In the genomic region with DNA sequence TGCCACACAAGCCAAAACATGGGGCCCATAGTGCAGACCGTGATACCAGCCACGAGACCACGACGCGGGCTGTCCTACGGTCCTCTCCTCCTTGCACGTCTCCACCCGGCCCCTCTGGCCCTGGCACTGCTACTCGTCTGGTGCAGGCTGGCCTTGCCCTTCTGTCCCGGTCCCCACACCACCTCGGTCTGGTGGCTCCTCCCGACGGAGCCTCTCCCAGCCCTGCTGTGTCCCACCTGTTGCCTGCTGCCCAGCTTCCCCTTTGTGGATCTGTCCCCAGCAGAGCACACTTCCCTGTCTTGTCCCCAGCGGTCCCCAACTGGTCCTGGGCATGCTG, we compare ENCODE assay signal across 27 cellular contexts.
"Had no signal": no experiment of that assay in that cellular context is flagged by ENCODE, and none has a peak within 500 bp of the region (broad histone marks: within the 10 kb centered on the region; RNA-seq: fewer than 3 reads in every experiment).

No MANE protein-coding gene starts in this region.

- H3K4me3 ChIP-seq: ascending aorta, breast epithelium, cardiac muscle cell, colonic mucosa, heart right ventricle had no signal

- H3K4me1 Mint-ChIP-seq: activated CD4-positive, alpha-beta memory T cell treated with anti-CD3 and anti-CD28 coated beads, Interleukin-2, amount 10 ng/mL, durations not matched to agents 7 days and 5 days; activated CD4-positive, alpha-beta T cell treated with anti-CD3 and anti-CD28 coated beads, Interleukin-2, amount 10 ng/mL, durations not matched to agents 7 days and 5 days; activated naive CD4-positive, alpha-beta T cell treated with anti-CD3 and anti-CD28 coated beads, Interleukin-2, amount 10 ng/mL, durations not matched to agents 7 days and 5 days; activated naive CD8-positive, alpha-beta T cell treated with anti-CD3 and anti-CD28 coated beads, Interleukin-2, amount 10 ng/mL, durations not matched to agents 7 days and 5 days had no signal

- H3K36me3 Mint-ChIP-seq: activated naive CD4-positive, alpha-beta T cell treated with anti-CD3 and anti-CD28 coated beads, Interleukin-2, amount 10 ng/mL, durations not matched to agents 7 days and 5 days; activated naive CD4-positive, alpha-beta T cell treated with anti-CD3 and anti-CD28 coated beads, Interleukin-2, amount 50 U/mL, for 72 hours; activated naive CD8-positive, alpha-beta T cell treated with anti-CD3 and anti-CD28 coated beads, Interleukin-2, amount 10 ng/mL, durations not matched to agents 7 days and 5 days; brain had no signal

- H3K36me3 ChIP-seq: ascending aorta, breast epithelium, cardiac muscle cell, colonic mucosa, heart right ventricle had no signal

- H3K4me1 ChIP-seq: ascending aorta, breast epithelium, colonic mucosa, heart right ventricle had no signal

- ATAC-seq: activated naive CD4-positive, alpha-beta T cell treated with anti-CD3 and anti-CD28 coated beads, Interleukin-2, amount 50 U/mL, for 72 hours; activated T-cell treated with anti-CD3 and anti-CD28 coated beads, Interleukin-2, amount 50 U/mL, for 72 hours; esophagus mucosa; heart right ventricle had no signal

- H3K27me3 ChIP-seq: ascending aorta, breast epithelium, cardiac muscle cell, colonic mucosa, heart right ventricle had no signal

- H3K27me3 Mint-ChIP-seq: activated CD4-positive, alpha-beta memory T cell treated with anti-CD3 and anti-CD28 coated beads, Interleukin-2, amount 10 ng/mL, durations not matched to agents 7 days and 5 days; activated CD4-positive, alpha-beta T cell treated with anti-CD3 and anti-CD28 coated beads, Interleukin-2, amount 10 ng/mL, durations not matched to agents 7 days and 5 days; activated naive CD4-positive, alpha-beta T cell treated with anti-CD3 and anti-CD28 coated beads, Interleukin-2, amount 10 ng/mL, durations not matched to agents 7 days and 5 days; activated naive CD8-positive, alpha-beta T cell treated with anti-CD3 and anti-CD28 coated beads, Interleukin-2, amount 10 ng/mL, durations not matched to agents 7 days and 5 days; activated T-cell treated with anti-CD3 and anti-CD28 coated beads, Interleukin-2, amount 50 U/mL, for 24 hours; brain had no signal

- H3K9me3 ChIP-seq: ascending aorta, breast epithelium, colonic mucosa, heart right ventricle had no signal

- H3K4me3 Mint-ChIP-seq: activated CD4-positive, alpha-beta memory T cell treated with anti-CD3 and anti-CD28 coated beads, Interleukin-2, amount 10 ng/mL, durations not matched to agents 7 days and 5 days; activated CD4-positive, alpha-beta T cell treated with anti-CD3 and anti-CD28 coated beads, Interleukin-2, amount 10 ng/mL, durations not matched to agents 7 days and 5 days; activated naive CD4-positive, alpha-beta T cell treated with anti-CD3 and anti-CD28 coated beads, Interleukin-2, amount 10 ng/mL, durations not matched to agents 7 days and 5 days; activated naive CD8-positive, alpha-beta T cell treated with anti-CD3 and anti-CD28 coated beads, Interleukin-2, amount 10 ng/mL, durations not matched to agents 7 days and 5 days; activated T-cell treated with anti-CD3 and anti-CD28 coated beads, Interleukin-2, amount 50 U/mL, for 24 hours; activated T-cell treated with anti-CD3 and anti-CD28 coated beads, Interleukin-2, amount 50 U/mL, for 72 hours; brain had no signal

- H3K27ac ChIP-seq: ascending aorta, breast epithelium, cardiac muscle cell, colonic mucosa, heart right ventricle had no signal

- H3K27ac Mint-ChIP-seq: activated CD4-positive, alpha-beta memory T cell treated with anti-CD3 and anti-CD28 coated beads, Interleukin-2, amount 10 ng/mL, durations not matched to agents 7 days and 5 days; activated naive CD4-positive, alpha-beta T cell treated with anti-CD3 and anti-CD28 coated beads, Interleukin-2, amount 10 ng/mL, durations not matched to agents 7 days and 5 days; activated naive CD8-positive, alpha-beta T cell treated with anti-CD3 and anti-CD28 coated beads, Interleukin-2, amount 10 ng/mL, durations not matched to agents 7 days and 5 days; activated T-cell treated with anti-CD3 and anti-CD28 coated beads, Interleukin-2, amount 50 U/mL, for 24 hours; activated T-cell treated with anti-CD3 and anti-CD28 coated beads, Interleukin-2, amount 50 U/mL, for 72 hours; brain had no signal

- H3K9me3 Mint-ChIP-seq: activated CD4-positive, alpha-beta memory T cell treated with anti-CD3 and anti-CD28 coated beads, Interleukin-2, amount 10 ng/mL, durations not matched to agents 7 days and 5 days; activated CD4-positive, alpha-beta T cell treated with anti-CD3 and anti-CD28 coated beads, Interleukin-2, amount 10 ng/mL, durations not matched to agents 7 days and 5 days; activated naive CD4-positive, alpha-beta T cell treated with anti-CD3 and anti-CD28 coated beads, Interleukin-2, amount 10 ng/mL, durations not matched to agents 7 days and 5 days; activated naive CD4-positive, alpha-beta T cell treated with anti-CD3 and anti-CD28 coated beads, Interleukin-2, amount 50 U/mL, for 72 hours; activated naive CD8-positive, alpha-beta T cell treated with anti-CD3 and anti-CD28 coated beads, Interleukin-2, amount 10 ng/mL, durations not matched to agents 7 days and 5 days; activated T-cell treated with anti-CD3 and anti-CD28 coated beads, Interleukin-2, amount 50 U/mL, for 24 hours; activated T-cell treated with anti-CD3 and anti-CD28 coated beads, Interleukin-2, amount 50 U/mL, for 72 hours had no signal

- FAIRE-seq: endometrium, frontal cortex had no signal

- DNase-seq: activated CD4-positive, alpha-beta memory T cell treated with anti-CD3 and anti-CD28 coated beads, Interleukin-2, amount 10 ng/mL, durations not matched to agents 7 days and 5 days; activated CD4-positive, alpha-beta T cell treated with anti-CD3 and anti-CD28 coated beads for 4 hours; activated CD4-positive, alpha-beta T cell treated with anti-CD3 and anti-CD28 coated beads, Interleukin-2, amount 10 ng/mL, durations not matched to agents 7 days and 5 days; activated CD4-positive, alpha-beta T cell treated with anti-CD3 and anti-CD28 coated beads, Interleukin-2, amount 50 U/mL, for 4 hours; activated CD4-positive, CD25-positive, alpha-beta regulatory T cell; activated CD4-positive, CD25-positive, alpha-beta regulatory T cell treated with anti-CD3 and anti-CD28 coated beads, Interleukin-2, amount 50 U/mL, for 72 hours; activated CD8-positive, alpha-beta memory T cell treated with anti-CD3 and anti-CD28 coated beads, Interleukin-2, amount 50 U/mL, for 48 hours; activated gamma-delta T cell; activated naive CD4-positive, alpha-beta T cell; activated naive CD4-positive, alpha-beta T cell treated with anti-CD3 and anti-CD28 coated beads, Interleukin-2, amount 10 ng/mL, durations not matched to agents 7 days and 5 days; activated naive CD8-positive, alpha-beta T cell treated with anti-CD3 and anti-CD28 coated beads, Interleukin-2, amount 10 ng/mL, durations not matched to agents 7 days and 5 days; activated T-cell treated with anti-CD3 and anti-CD28 coated beads for 4 hours; activated T-cell treated with anti-CD3 and anti-CD28 coated beads, Interleukin-2, amount 50 U/mL, for 24 hours; activated T-cell treated with anti-CD3 and anti-CD28 coated beads, Interleukin-2, amount 50 U/mL, for 72 hours; colonic mucosa; effector CD8-positive, alpha-beta T cell; foreskin fibroblast; T-helper 2 cell had no signal
